In the genomic region with DNA sequence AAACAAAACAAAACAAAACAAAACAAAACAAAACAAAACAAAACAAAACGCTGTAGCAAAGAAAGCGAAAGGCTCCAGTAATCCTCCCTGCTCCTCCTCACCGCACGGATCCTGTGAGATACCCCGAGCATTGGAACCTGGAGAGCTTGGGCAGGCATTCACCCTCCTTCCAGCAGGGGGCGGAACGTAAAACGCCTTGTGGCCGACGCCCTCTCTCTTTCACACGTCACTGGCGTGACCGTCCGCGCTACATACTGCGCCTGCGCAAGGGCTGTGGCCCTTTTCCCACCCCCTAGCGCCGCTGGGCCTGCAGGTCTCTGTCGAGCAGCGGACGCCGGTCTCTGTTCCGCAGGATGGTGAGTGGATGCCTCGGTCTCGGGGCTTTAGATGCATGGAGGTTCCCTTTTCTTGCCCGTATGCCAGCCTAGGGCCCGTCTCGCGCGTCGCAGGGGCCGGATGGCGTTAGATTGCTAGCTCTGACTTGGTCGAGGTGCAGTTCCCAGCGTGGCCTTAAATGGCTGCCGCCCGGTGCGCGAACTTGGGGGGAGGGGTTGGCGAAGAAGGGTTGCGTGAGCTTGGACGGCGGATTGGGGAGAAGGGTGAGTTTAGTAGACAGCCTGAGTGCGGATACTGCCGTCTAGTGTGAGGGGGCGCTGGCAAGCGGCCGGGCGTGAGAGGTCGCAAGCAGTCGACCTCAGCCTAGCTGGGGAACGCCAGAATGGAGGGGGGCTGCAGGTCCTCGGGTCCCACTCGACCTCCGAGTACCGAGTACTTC, we compare ENCODE assay signal across 1 cellular context.
TF ChIP-seq lines count a peak whose summit lies in the region.

A gene (plus strand): TSS at position 279 of the 775 bp plus-strand sequence. CDS start 75 bp downstream, at position 354.

TF ChIP-seq in IMR-90, 13 proteins besides CTCF, POLR2A, EP300 and RAD21 (continued from another document):
- TF ChIP-seq, protein P1, sequence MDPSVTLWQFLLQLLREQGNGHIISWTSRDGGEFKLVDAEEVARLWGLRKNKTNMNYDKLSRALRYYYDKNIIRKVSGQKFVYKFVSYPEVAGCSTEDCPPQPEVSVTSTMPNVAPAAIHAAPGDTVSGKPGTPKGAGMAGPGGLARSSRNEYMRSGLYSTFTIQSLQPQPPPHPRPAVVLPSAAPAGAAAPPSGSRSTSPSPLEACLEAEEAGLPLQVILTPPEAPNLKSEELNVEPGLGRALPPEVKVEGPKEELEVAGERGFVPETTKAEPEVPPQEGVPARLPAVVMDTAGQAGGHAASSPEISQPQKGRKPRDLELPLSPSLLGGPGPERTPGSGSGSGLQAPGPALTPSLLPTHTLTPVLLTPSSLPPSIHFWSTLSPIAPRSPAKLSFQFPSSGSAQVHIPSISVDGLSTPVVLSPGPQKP (IDR thresholded peaks at IDR 0.05; ENCODE audit: borderline replicate concordance, low read depth, low read length), result no peak
